Comparison of ENCODE assay signal across 8 cellular contexts in the genomic region with DNA sequence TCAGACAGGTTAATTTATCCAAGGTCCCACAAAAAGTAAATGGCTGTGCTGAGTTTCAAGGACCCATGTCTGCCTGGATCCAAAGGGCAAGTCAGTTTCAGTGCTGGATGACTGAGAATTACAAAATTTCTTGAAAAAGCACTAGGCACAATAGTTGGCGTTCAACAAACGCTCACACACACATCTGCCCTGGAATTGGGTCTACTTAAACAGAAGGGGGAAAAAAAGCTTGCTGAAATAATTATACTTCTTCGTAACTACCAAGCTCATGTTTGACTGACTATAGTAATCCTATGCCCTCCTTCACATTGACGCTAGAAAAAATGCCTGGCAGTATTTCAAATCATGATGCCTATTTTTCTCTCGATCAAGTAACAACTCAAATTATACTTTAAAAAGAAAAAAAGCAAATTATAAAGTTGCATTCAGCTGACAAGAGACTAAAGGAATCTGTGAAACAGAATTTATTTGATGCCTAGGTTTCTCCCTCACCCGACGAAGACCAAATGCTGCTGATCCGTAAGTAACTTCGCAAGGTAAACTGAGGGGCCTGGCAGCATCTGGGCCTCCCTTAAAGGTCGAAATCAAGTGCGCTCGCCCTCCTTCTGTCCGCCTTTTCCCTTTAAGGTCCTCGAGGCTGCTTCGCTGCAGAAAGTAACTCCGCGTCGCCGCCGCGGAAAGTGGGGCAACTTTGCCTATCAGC. TPM values are rescaled to one million over a fixed set of nuclear protein-coding genes. Genes with fewer than 3 reads are reported as not detected.
DNase-seq lines count a peak whose midpoint lies in the region; ATAC-seq and TF ChIP-seq lines count a peak whose summit lies in the region.

No MANE protein-coding gene starts in this region.

- peaks cover 43% of the 10 kb centered on the region for H3K4me1 Mint-ChIP-seq in activated T-cell treated with anti-CD3 and anti-CD28 coated beads, Interleukin-2, amount 50 U/mL, for 72 hours (ENCODE audit: low read depth)
- H3K4me1 Mint-ChIP-seq in glutamatergic neuron (ENCODE audit: low read depth, unreplicated experiment) = peaks cover 9% of the 10 kb centered on the region

- TF ChIP-seq CTCF in WI38 (IDR thresholded peaks at IDR 0.05; ENCODE audit: low read depth, low read length) (no peak), glutamatergic neuron (IDR thresholded peaks at IDR 0.05; ENCODE audit: partially characterized antibody, unreplicated experiment) (no peak)

- peak overlapping the region; percentile 87 for H3K4me3 ChIP-seq in WI38 (ENCODE audit: low read depth, low read length)
- peak overlapping the region; percentile 84 for H3K4me3 ChIP-seq in skeletal muscle cell (ENCODE audit: low read depth, low read length)

- H3K27me3 Mint-ChIP-seq in activated T-cell treated with anti-CD3 and anti-CD28 coated beads, Interleukin-2, amount 50 U/mL, for 72 hours (ENCODE audit: low read depth) = no peaks in the 10 kb centered on the region
- peaks cover 3% of the 10 kb centered on the region for H3K27me3 Mint-ChIP-seq in glutamatergic neuron (ENCODE audit: unreplicated experiment)

- H3K27ac Mint-ChIP-seq in activated T-cell treated with anti-CD3 and anti-CD28 coated beads, Interleukin-2, amount 50 U/mL, for 72 hours = peak overlapping the region; percentile 55
- peak overlapping the region; percentile 59 for H3K27ac Mint-ChIP-seq in glutamatergic neuron (ENCODE audit: unreplicated experiment)

- peaks cover 3 to 7% of the 10 kb centered on the region in 2 donors for H3K36me3 Mint-ChIP-seq in activated T-cell treated with anti-CD3 and anti-CD28 coated beads, Interleukin-2, amount 50 U/mL, for 72 hours (ENCODE audit: insufficient read depth in 2 of 2)
- H3K36me3 Mint-ChIP-seq in glutamatergic neuron (ENCODE audit: unreplicated experiment) = no peaks in the 10 kb centered on the region

- DNase-seq in activated T-cell treated with anti-CD3 and anti-CD28 coated beads, Interleukin-2, amount 50 U/mL, for 72 hours = no peak
- DNase-seq in activated T-cell treated with anti-CD3 and anti-CD28 coated beads, Interleukin-2, amount 50 U/mL, for 1 hour = no peak
- DNase-seq in glutamatergic neuron (no peak), skeletal muscle cell (ENCODE audit: low read depth) (no peak), cerebellar nuclear complex (lab: John Stamatoyannopoulos, UW) (no peak), occipital lobe (lab: John Stamatoyannopoulos, UW) (no peak)

- no peak for ATAC-seq in activated T-cell treated with anti-CD3 and anti-CD28 coated beads, Interleukin-2, amount 50 U/mL, for 72 hours (replicated peaks in 1 of 2)
- ATAC-seq in GM21515 (IDR thresholded peaks at IDR 0.05; ENCODE audit: unreplicated experiment) = no peak

- peak overlapping the region; percentile 100 for H3K4me3 Mint-ChIP-seq in activated T-cell treated with anti-CD3 and anti-CD28 coated beads, Interleukin-2, amount 50 U/mL, for 72 hours
- peak overlapping the region; percentile 93 for H3K4me3 Mint-ChIP-seq in glutamatergic neuron (ENCODE audit: unreplicated experiment)

- no peaks in the 10 kb centered on the region for H3K9me3 Mint-ChIP-seq in activated T-cell treated with anti-CD3 and anti-CD28 coated beads, Interleukin-2, amount 50 U/mL, for 72 hours
- peaks cover 7% of the 10 kb centered on the region for H3K9me3 Mint-ChIP-seq in glutamatergic neuron (ENCODE audit: unreplicated experiment)

RNA-seq across cellular contexts. Expression of gene CD2AP, which starts 0.6 kb away (rescaled TPM):
- total RNA-seq in activated T-cell treated with anti-CD3 and anti-CD28 coated beads, Interleukin-2, amount 50 U/mL, for 72 hours = 10 to 100 TPM; 29.3 to 29.5 TPM
- total RNA-seq in glutamatergic neuron (ENCODE audit: unreplicated experiment) = 14.9 TPM
- total RNA-seq in occipital lobe = 23.1 TPM
